In genomic region chr6:6008114-6008647, GRCh38 we compare ENCODE assay signal across 8 cellular contexts. TPM values are rescaled to one million over a fixed set of nuclear protein-coding genes. Genes with fewer than 3 reads are reported as not detected.
DNase-seq lines count a peak whose midpoint lies in the region; ATAC-seq, FAIRE-seq and TF ChIP-seq lines count a peak whose summit lies in the region.

No MANE protein-coding gene starts in this region.

- no peak for TF ChIP-seq CTCF in esophagus squamous epithelium (IDR thresholded peaks at IDR 0.05)

- 3 to 4% methylated on average over 10 of the region's 18 CpGs for WGBS in esophagus squamous epithelium, 2 donors
- 1 to 2% (median 1%) methylated on average over 18 of the region's 18 CpGs for WGBS in small intestine, 3 donors

- H3K27ac Mint-ChIP-seq in activated CD4-positive, alpha-beta T cell treated with anti-CD3 and anti-CD28 coated beads, Interleukin-2, amount 10 ng/mL, durations not matched to agents 7 days and 5 days, result peak overlapping the region; percentile 79

- DNase-seq in activated CD4-positive, alpha-beta T cell treated with anti-CD3 and anti-CD28 coated beads, Interleukin-2, amount 10 ng/mL, durations not matched to agents 7 days and 5 days, result no peak
- DNase-seq in activated CD4-positive, alpha-beta T cell treated with anti-CD3 and anti-CD28 coated beads, Interleukin-2, amount 50 U/mL, for 48 hours, result no peak
- DNase-seq in NCI-H69 (lab: John Stamatoyannopoulos, UW) (peak; percentile 46), esophagus squamous epithelium (lab: John Stamatoyannopoulos, UW) (no peak), small intestine (no peak), SW 1271 (lab: John Stamatoyannopoulos, UW) (no peak)

- H3K4me1 ChIP-seq in esophagus squamous epithelium (peaks cover 23 to 57% (median 28%) of the 10 kb centered on the region in 3 donors), small intestine (ENCODE audit: control insufficient read depth in 2 of 2, insufficient read depth in 1 of 2, low read depth in 1 of 2, low read length in 1 of 2) (peaks cover 2% of the 10 kb centered on the region in 2 donors)

- peaks cover 25 to 97% (median 55%) of the 10 kb centered on the region in 4 donors for H3K27me3 ChIP-seq in esophagus squamous epithelium
- H3K27me3 ChIP-seq in small intestine (ENCODE audit: control insufficient read depth in 2 of 2, insufficient read depth in 2 of 2, low read length in 2 of 2), result peaks cover 6 to 42% of the 10 kb centered on the region in 2 donors

- peaks cover 51% of the 10 kb centered on the region for H3K4me1 Mint-ChIP-seq in activated CD4-positive, alpha-beta T cell treated with anti-CD3 and anti-CD28 coated beads, Interleukin-2, amount 10 ng/mL, durations not matched to agents 7 days and 5 days

- H3K36me3 Mint-ChIP-seq in activated CD4-positive, alpha-beta T cell treated with anti-CD3 and anti-CD28 coated beads, Interleukin-2, amount 10 ng/mL, durations not matched to agents 7 days and 5 days (ENCODE audit: low read depth), result peaks cover 13% of the 10 kb centered on the region

- POLR2A ChIA-PET in activated CD4-positive, alpha-beta T cell treated with anti-CD3 and anti-CD28 coated beads, Interleukin-2, amount 10 ng/mL, durations not matched to agents 7 days and 5 days (lab: Charles Lee), result interaction anchor here (0.7 kb wide), 1 partner anchor 63 kb away, joined by 4 read pairs; no protein-coding TSS in a partner anchor

- peaks cover 3% of the 10 kb centered on the region for H3K9me3 Mint-ChIP-seq in activated CD4-positive, alpha-beta T cell treated with anti-CD3 and anti-CD28 coated beads, Interleukin-2, amount 10 ng/mL, durations not matched to agents 7 days and 5 days

- no peak for TF ChIP-seq POLR2A in esophagus squamous epithelium (IDR thresholded peaks at IDR 0.05)

- CTCF ChIA-PET in activated CD4-positive, alpha-beta T cell treated with anti-CD3 and anti-CD28 coated beads, Interleukin-2, amount 10 ng/mL, durations not matched to agents 7 days and 5 days (lab: Charles Lee), result interaction anchor here (0.6 to 1.3 kb wide), 3 partner anchors 23 to 530 kb away, joined by 3 read pairs; no protein-coding TSS in a partner anchor

- peak overlapping the region; percentile 76 for H3K4me3 Mint-ChIP-seq in activated CD4-positive, alpha-beta T cell treated with anti-CD3 and anti-CD28 coated beads, Interleukin-2, amount 10 ng/mL, durations not matched to agents 7 days and 5 days

- intact Hi-C loops in esophagus squamous epithelium (cut with DNase I), result no loop called here

- FAIRE-seq in small intestine (lab: Jason Lieb, UNC), result no peak

- H3K4me3 ChIP-seq in esophagus squamous epithelium, result peak overlapping the region; percentile 13 to 64 (median 43)
- H3K4me3 ChIP-seq in small intestine (ENCODE audit: low read depth in 1 of 2, low read length in 2 of 2), result peak overlapping the region; percentile 41 to 49

- H3K36me3 ChIP-seq in esophagus squamous epithelium, result no peaks in the 10 kb centered on the region
- H3K36me3 ChIP-seq in small intestine (ENCODE audit: control insufficient read depth in 2 of 2, insufficient read depth in 2 of 2, low read length in 2 of 2), result no peaks in the 10 kb centered on the region

- ATAC-seq in GM21360 (IDR thresholded peaks at IDR 0.05; ENCODE audit: unreplicated experiment) (no peak), HG03095 (IDR thresholded peaks at IDR 0.05; ENCODE audit: unreplicated experiment) (no peak)

- H3K27me3 Mint-ChIP-seq in activated CD4-positive, alpha-beta T cell treated with anti-CD3 and anti-CD28 coated beads, Interleukin-2, amount 10 ng/mL, durations not matched to agents 7 days and 5 days, result peaks cover 77% of the 10 kb centered on the region

- H3K27ac ChIP-seq in esophagus squamous epithelium (peak overlapping the region in 3 of 4 donors; percentile 58 to 74 (median 60)), small intestine (ENCODE audit: low read depth in 1 of 2, low read length in 1 of 2) (no peak overlapping the region)

- H3K9me3 ChIP-seq in esophagus squamous epithelium (peaks cover 0 to 6% (median 3%) of the 10 kb centered on the region in 3 donors), small intestine (ENCODE audit: control insufficient read depth, low read depth) (no peaks in the 10 kb centered on the region)

RNA-seq across cellular contexts. Expression of gene NRN1, which starts 1.5 kb away (rescaled TPM):
- total RNA-seq in activated CD4-positive, alpha-beta T cell treated with anti-CD3 and anti-CD28 coated beads, Interleukin-2, amount 10 ng/mL, durations not matched to agents 7 days and 5 days, result 1 to 10 TPM; 7.0 to 8.7 TPM
- total RNA-seq in esophagus squamous epithelium, result 1 to 10 TPM in 2 of 4 donors, under 1 TPM in 2; 0.19 to 7.1 (median 3.7) TPM
- polyA plus RNA-seq in small intestine, result 10 to 100 TPM in 1 of 3 donors, 1 to 10 TPM in 1, not detected in 1; 3.2 to 13.2 TPM

Comparison
In these comparisons a context has a peak if more than half of its experiments do, and no peak if none do; other contexts are left out.
1. H3K27ac ChIP-seq: peak in esophagus squamous epithelium (3 of 4); none in small intestine (0 of 2).